In the genomic region with DNA sequence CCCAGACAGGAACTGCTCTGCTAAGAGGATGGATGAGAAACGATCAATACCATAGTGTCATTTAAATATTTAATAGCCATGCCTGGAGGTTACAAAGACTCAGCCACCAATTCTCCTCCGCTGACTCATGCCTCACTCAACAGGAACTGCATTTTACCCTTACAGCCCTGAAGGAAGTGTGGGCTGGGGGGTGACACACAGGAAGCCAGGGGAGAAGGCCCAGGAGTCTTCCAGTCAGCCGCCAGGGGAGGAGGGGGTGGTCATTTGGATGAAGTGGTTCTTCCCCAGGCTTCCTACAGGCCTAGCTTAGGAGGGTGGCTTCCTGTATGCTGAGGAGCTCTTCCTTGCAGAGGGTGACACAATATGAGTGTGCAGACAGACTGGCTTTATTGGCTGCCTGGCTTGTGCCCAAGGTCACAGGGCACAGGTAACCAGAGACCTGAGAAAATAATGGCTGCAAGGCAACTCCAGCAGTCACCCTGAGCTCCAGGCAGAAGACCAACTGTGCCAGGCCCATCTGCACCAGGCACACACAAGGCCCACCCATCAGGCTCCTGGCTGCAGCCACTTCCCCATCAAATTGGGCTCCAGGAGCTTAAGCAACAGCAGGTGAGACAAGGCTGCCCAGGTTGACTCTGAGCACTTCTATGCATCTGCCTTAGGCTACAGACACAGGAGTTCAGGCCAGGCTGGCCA, we compare ENCODE assay signal across 8 cellular contexts.
DNase-seq lines count a peak whose midpoint lies in the region; TF ChIP-seq lines count a peak whose summit lies in the region.

No MANE protein-coding gene starts in this region.

- no peaks in the 10 kb centered on the region for H3K36me3 Mint-ChIP-seq in nephron progenitor cell (ENCODE audit: low read depth)

- peaks cover 97% of the 10 kb centered on the region for H3K4me1 Mint-ChIP-seq in nephron progenitor cell

- DNase-seq in EL: peak; percentile 99
- DNase-seq in NOMO-1 (lab: John Stamatoyannopoulos, UW; ENCODE audit: unreplicated experiment in 2 of 2): peak; percentile 75 to 91
- DNase-seq in activated CD8-positive, alpha-beta memory T cell treated with anti-CD3 and anti-CD28 coated beads, Interleukin-2, amount 50 U/mL, for 48 hours: peak; percentile 84
- DNase-seq in epithelial cell of prostate (ENCODE audit: low read depth, low spot score): peak; percentile 78
- no peak for DNase-seq in nephron progenitor cell
- no peak for DNase-seq in medulla oblongata (ENCODE audit: extremely low spot score)
- DNase-seq in NCI-H1105 (lab: John Stamatoyannopoulos, UW): no peak

- H3K4me1 ChIP-seq in subcutaneous abdominal adipose tissue (ENCODE audit: control insufficient read depth in 5 of 5, insufficient read depth in 5 of 5, low read length in 5 of 5): peaks cover 57 to 98% (median 88%) of the 10 kb centered on the region in 5 donors

- peak overlapping the region; percentile 65 for H3K4me3 Mint-ChIP-seq in nephron progenitor cell

- H3K27me3 Mint-ChIP-seq in nephron progenitor cell (ENCODE audit: low read depth, poor library complexity): no peaks in the 10 kb centered on the region

- peak overlapping the region; percentile 99 for H3K27ac ChIP-seq in epithelial cell of prostate
- peak overlapping the region; percentile 94 for H3K27ac ChIP-seq in subcutaneous abdominal adipose tissue (ENCODE audit: low read depth, low read length)

- H3K9me3 ChIP-seq in subcutaneous abdominal adipose tissue (ENCODE audit: control insufficient read depth in 5 of 5, low read length in 5 of 5): no peaks in the 10 kb centered on the region

- H3K4me3 ChIP-seq in subcutaneous abdominal adipose tissue (ENCODE audit: low read depth in 1 of 5, low read length in 5 of 5): peak overlapping the region in 2 of 5 donors; percentile 19 to 37

- H3K27ac Mint-ChIP-seq in nephron progenitor cell: peak overlapping the region; percentile 98

- no peaks in the 10 kb centered on the region for H3K27me3 ChIP-seq in subcutaneous abdominal adipose tissue (ENCODE audit: control insufficient read depth in 5 of 5, insufficient read depth in 4 of 5, low read length in 5 of 5)

- H3K9ac ChIP-seq in subcutaneous abdominal adipose tissue (ENCODE audit: low read length in 5 of 5): peak overlapping the region in 4 of 5 donors; percentile 34 to 70 (median 50)

- H3K9me3 Mint-ChIP-seq in nephron progenitor cell: no peaks in the 10 kb centered on the region

- no peak for TF ChIP-seq CTCF in nephron progenitor cell (IDR thresholded peaks at IDR 0.05)

- H3K36me3 ChIP-seq in subcutaneous abdominal adipose tissue (ENCODE audit: control insufficient read depth in 5 of 5, insufficient read depth in 5 of 5, low read length in 5 of 5): peaks cover 0 to 4% (median 3%) of the 10 kb centered on the region in 5 donors

Comparison
In these comparisons a context has a peak if more than half of its experiments do, and no peak if none do; other contexts are left out.
1. DNase-seq: peak in EL (single experiment), NOMO-1 (2 of 2), activated CD8-positive, alpha-beta memory T cell treated with anti-CD3 and anti-CD28 coated beads, Interleukin-2, amount 50 U/mL, for 48 hours (single experiment) and epithelial cell of prostate (single experiment); none in nephron progenitor cell (single experiment), medulla oblongata (single experiment) and NCI-H1105 (single experiment).